2 cellular contexts compared by ENCODE assay signal in the genomic region with DNA sequence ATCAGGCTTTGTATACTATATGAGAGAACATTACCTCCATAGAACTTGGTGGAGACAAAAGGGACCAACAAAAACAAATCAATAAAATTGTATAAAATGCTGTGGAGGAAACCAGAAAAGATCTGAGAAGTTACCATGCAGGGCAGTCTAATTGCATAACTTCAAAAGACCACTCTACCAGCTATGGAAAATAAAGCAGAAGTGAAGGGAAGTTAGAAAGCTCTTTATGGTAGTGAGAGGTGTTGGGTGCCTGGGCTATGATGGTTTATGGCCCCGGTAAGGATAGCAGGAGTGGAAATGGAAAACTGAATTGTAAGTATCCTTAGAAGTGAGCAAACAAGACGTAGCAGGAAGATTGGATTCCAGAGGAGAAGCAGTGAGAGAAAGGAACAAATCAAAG.
TF ChIP-seq lines count a peak whose summit lies in the region.

No MANE protein-coding gene starts in this region.

TF ChIP-seq in HCT116, 20 proteins besides CTCF, POLR2A, EP300 and RAD21 (continued from another document):
- no peak for TF ChIP-seq REST (IDR thresholded peaks at IDR 0.05; ENCODE audit: low read depth)

TF ChIP-seq in HEK293T, 16 proteins besides CTCF, POLR2A, EP300 and RAD21 (continued from another document):
- TF ChIP-seq PKNOX1 (IDR thresholded peaks at IDR 0.05), result no peak
- TF ChIP-seq SP1 (IDR thresholded peaks at IDR 0.05), result no peak
- TF ChIP-seq FOXK2 (IDR thresholded peaks at IDR 0.05), result no peak
- TF ChIP-seq ARNT (IDR thresholded peaks at IDR 0.05), result no peak
- no peak for TF ChIP-seq ZNF384 (IDR thresholded peaks at IDR 0.05)
- no peak for TF ChIP-seq LEF1 (IDR thresholded peaks at IDR 0.05; ENCODE audit: borderline replicate concordance)
- TF ChIP-seq ELF4 (IDR thresholded peaks at IDR 0.05), result no peak
- no peak for TF ChIP-seq FOXM1 (IDR thresholded peaks at IDR 0.05; ENCODE audit: borderline replicate concordance)
- TF ChIP-seq HDGF (IDR thresholded peaks at IDR 0.05; ENCODE audit: borderline replicate concordance), result no peak
- TF ChIP-seq FOXA1 (IDR thresholded peaks at IDR 0.05), result no peak
- no peak for TF ChIP-seq SUZ12 (IDR thresholded peaks at IDR 0.05)
- no peak for TF ChIP-seq BHLHE40 (IDR thresholded peaks at IDR 0.05; ENCODE audit: borderline replicate concordance)
- TF ChIP-seq TARDBP (IDR thresholded peaks at IDR 0.05), result no peak
- TF ChIP-seq CTBP1 (IDR thresholded peaks at IDR 0.05; ENCODE audit: borderline replicate concordance), result no peak
- no peak for TF ChIP-seq L3MBTL2 (conservative IDR thresholded peaks at IDR 0.05)
